ENCODE assay signal across 8 cellular contexts in genomic region chr12:124898200-124898950, GRCh38. TPM values are rescaled to one million over a fixed set of nuclear protein-coding genes. Genes with fewer than 3 reads are reported as not detected.
DNase-seq lines count a peak whose midpoint lies in the region; ATAC-seq and TF ChIP-seq lines count a peak whose summit lies in the region.

No MANE protein-coding gene starts in this region.

- H3K36me3 Mint-ChIP-seq in stimulated activated naive B cell treated with anti-CD40 and anti-IgM and Interleukin-4, amounts not matched to agents 10 μg/mL and 1 μg/mL and 100 μg/mL, for 72 hours, result peaks cover 7 to 8% of the 10 kb centered on the region in 2 donors

- H3K27me3 ChIP-seq in BE2C, result no peaks in the 10 kb centered on the region

- peaks cover 13 to 36% of the 10 kb centered on the region in 2 donors for H3K4me1 Mint-ChIP-seq in stimulated activated naive B cell treated with anti-CD40 and anti-IgM and Interleukin-4, amounts not matched to agents 10 μg/mL and 1 μg/mL and 100 μg/mL, for 72 hours

- no peaks in the 10 kb centered on the region for H3K4me1 ChIP-seq in BE2C

- no peak overlapping the region for H3K4me3 ChIP-seq in BE2C (ENCODE audit: low read depth, low read length)
- H3K4me3 ChIP-seq in cardiac fibroblast (replicated peaks in 1 of 2; ENCODE audit: low read depth in 2 of 2, low read length in 2 of 2), result no peak overlapping the region

- DNase-seq in BE2C, result peak; percentile 67
- peak; percentile 25 to 57 for DNase-seq in NCI-H1930 (lab: John Stamatoyannopoulos, UW)
- peak; percentile 7 to 56 (median 37) for DNase-seq in activated CD4-positive, CD25-positive, alpha-beta regulatory T cell (lab: John Stamatoyannopoulos, UW)
- DNase-seq in cardiac fibroblast (ENCODE audit: low read depth in 2 of 2), result peak in 1 of 2 donors; percentile 40
- peak; percentile 44 to 57 for DNase-seq in lung microvascular endothelial cell (ENCODE audit: low read depth in 2 of 2)
- DNase-seq in stimulated activated naive B cell treated with anti-CD40 and anti-IgM and Interleukin-4, amounts not matched to agents 10 μg/mL and 1 μg/mL and 100 μg/mL, for 72 hours, result no peak
- no peak for DNase-seq in COLO829 (ENCODE audit: low spot score)

- H3K4me3 Mint-ChIP-seq in stimulated activated naive B cell treated with anti-CD40 and anti-IgM and Interleukin-4, amounts not matched to agents 10 μg/mL and 1 μg/mL and 100 μg/mL, for 72 hours, result peak overlapping the region; percentile 58 to 80

- H3K36me3 ChIP-seq in BE2C, result no peaks in the 10 kb centered on the region

- H3K9me3 ChIP-seq in BE2C, result no peaks in the 10 kb centered on the region

- peak; percentile 39 for ATAC-seq in GM21367 (IDR thresholded peaks at IDR 0.05; ENCODE audit: unreplicated experiment)
- peak; percentile 79 to 85 for ATAC-seq in stimulated activated naive B cell treated with anti-CD40 and anti-IgM and Interleukin-4, amounts not matched to agents 10 μg/mL and 1 μg/mL and 100 μg/mL, for 72 hours (replicated peaks)

- H3K27ac Mint-ChIP-seq in stimulated activated naive B cell treated with anti-CD40 and anti-IgM and Interleukin-4, amounts not matched to agents 10 μg/mL and 1 μg/mL and 100 μg/mL, for 72 hours, result no peak overlapping the region

- TF ChIP-seq CTCF in BE2C (IDR thresholded peaks at IDR 0.05; ENCODE audit: low read depth, low read length) (peak; percentile 75), cardiac fibroblast (IDR thresholded peaks at IDR 0.05; ENCODE audit: low read depth, low read length) (peak; percentile 51)

- no peaks in the 10 kb centered on the region for H3K9me3 Mint-ChIP-seq in stimulated activated naive B cell treated with anti-CD40 and anti-IgM and Interleukin-4, amounts not matched to agents 10 μg/mL and 1 μg/mL and 100 μg/mL, for 72 hours

- no peaks in the 10 kb centered on the region for H3K27me3 Mint-ChIP-seq in stimulated activated naive B cell treated with anti-CD40 and anti-IgM and Interleukin-4, amounts not matched to agents 10 μg/mL and 1 μg/mL and 100 μg/mL, for 72 hours

RNA-seq across cellular contexts. Expression of gene UBC, which starts 16.1 kb away (rescaled TPM):
- 1,839 TPM for polyA plus RNA-seq in BE2C (2012; ENCODE audit: insufficient read depth, insufficient read length, low read depth)
- total RNA-seq in lung microvascular endothelial cell, result 1,081 and 1,595 TPM in 2 replicates

RNA-seq across cellular contexts. Expression of gene SCARB1, which starts 34.7 kb away (rescaled TPM):
- 107 TPM for polyA plus RNA-seq in BE2C (2012; ENCODE audit: insufficient read depth, insufficient read length, low read depth)
- total RNA-seq in lung microvascular endothelial cell, result 7.6 and 11.9 TPM in 2 replicates

Comparison
In these comparisons a context has a peak if more than half of its experiments do, and no peak if none do; other contexts are left out.
1. DNase-seq: peak in BE2C (single experiment), NCI-H1930 (2 of 2), activated CD4-positive, CD25-positive, alpha-beta regulatory T cell (4 of 4) and lung microvascular endothelial cell (2 of 2); none in stimulated activated naive B cell treated with anti-CD40 and anti-IgM and Interleukin-4, amounts not matched to agents 10 μg/mL and 1 μg/mL and 100 μg/mL, for 72 hours (single experiment) and COLO829 (single experiment).